Comparison of ENCODE assay signal across 8 cellular contexts in genomic region chr13:49240017-49240416, GRCh38. TPM values are rescaled to one million over a fixed set of nuclear protein-coding genes. Genes with fewer than 3 reads are reported as not detected.
DNase-seq lines count a peak whose midpoint lies in the region; ATAC-seq and TF ChIP-seq lines count a peak whose summit lies in the region.

No MANE protein-coding gene starts in this region.

- H3K4me3 ChIP-seq in H7 (ENCODE audit: insufficient read depth, low read depth, low read length) (no peak overlapping the region), epithelial cell of proximal tubule (ENCODE audit: low read depth, low read length) (no peak overlapping the region), smooth muscle cell (no peak overlapping the region)

- H3F3A ChIP-seq in smooth muscle cell (ENCODE audit: low read depth), result no peaks in the 10 kb centered on the region

- peaks cover 2% of the 10 kb centered on the region for H3K36me3 Mint-ChIP-seq in T-helper 17 cell (ENCODE audit: low read depth)

- no peaks in the 10 kb centered on the region for H4K20me1 ChIP-seq in smooth muscle cell (ENCODE audit: low read depth)

- no peak overlapping the region for H3K4me2 ChIP-seq in smooth muscle cell

- no peak overlapping the region for H3K27ac ChIP-seq in smooth muscle cell (ENCODE audit: low read depth)

- H3K27ac Mint-ChIP-seq in T-helper 17 cell, result no peak overlapping the region

- H2AFZ ChIP-seq in smooth muscle cell (ENCODE audit: low read depth), result no peak overlapping the region

- DNase-seq in Daoy (ENCODE audit: low read depth) (peak; percentile 21), H7 (peak; percentile 28), T-helper 17 cell (peak in 1 of 3 donors; percentile 18), epithelial cell of proximal tubule (ENCODE audit: low read depth) (no peak), smooth muscle cell (lab: John Stamatoyannopoulos, UW; ENCODE audit: unreplicated experiment) (no peak), NCI-H2107 treated with DMSO at 0.1 percent for 48 hours (lab: John Stamatoyannopoulos, UW; ENCODE audit: unreplicated experiment) (no peak), mesenteric fat pad (ENCODE audit: low spot score) (no peak)

- H3K4me3 Mint-ChIP-seq in T-helper 17 cell, result no peak overlapping the region

- TF ChIP-seq CTCF in epithelial cell of proximal tubule (conservative IDR thresholded peaks at IDR 0.05; ENCODE audit: low read depth, low read length) (peak; percentile 74), smooth muscle cell (IDR thresholded peaks at IDR 0.05; ENCODE audit: borderline replicate concordance, insufficient read depth, poor library complexity, severe bottlenecking) (peak; percentile 23)

- H3K27me3 ChIP-seq in H7 (ENCODE audit: control insufficient read depth, insufficient read depth, low read length) (no peaks in the 10 kb centered on the region), smooth muscle cell (ENCODE audit: low read depth) (peaks cover 1% of the 10 kb centered on the region)

- WGBS in smooth muscle cell (ENCODE audit: low lambda C conversion rate), result 34% methylated on average over 4 of the region's 4 CpGs

- no peaks in the 10 kb centered on the region for H3K4me1 ChIP-seq in smooth muscle cell (ENCODE audit: low read depth)

- H3K27me3 Mint-ChIP-seq in T-helper 17 cell, result peaks cover 19% of the 10 kb centered on the region

- H3K79me2 ChIP-seq in smooth muscle cell (ENCODE audit: low read depth), result no peaks in the 10 kb centered on the region

- H3K36me3 ChIP-seq in H7 (replicated peaks; ENCODE audit: control insufficient read depth, insufficient read depth, low read length) (no peaks in the 10 kb centered on the region), smooth muscle cell (ENCODE audit: low read depth) (no peaks in the 10 kb centered on the region)

- peaks cover 2% of the 10 kb centered on the region for H3K4me1 Mint-ChIP-seq in T-helper 17 cell

- H3K9me3 ChIP-seq in T-helper 17 cell (ENCODE audit: control insufficient read depth, low read length, poor library complexity, severe bottlenecking), result no peaks in the 10 kb centered on the region
- H3K9me3 ChIP-seq in smooth muscle cell (replicated peaks; ENCODE audit: low read depth), result no peaks in the 10 kb centered on the region

- no peak overlapping the region for H3K9ac ChIP-seq in smooth muscle cell (ENCODE audit: low read depth)

- ATAC-seq in T-helper 17 cell (peak; percentile 84), GM18519 (IDR thresholded peaks at IDR 0.05; ENCODE audit: low FRiP score, unreplicated experiment) (no peak)

RNA-seq across cellular contexts. Expression of gene CDADC1, which starts 7.7 kb away (rescaled TPM):
- total RNA-seq in Daoy (2014; rRNA removed; shearing (Covaris generic)), result 0.80 and 30.1 TPM in 2 replicates
- 1.0 and 2.5 TPM in 2 replicates for total RNA-seq in H7 (2014; rRNA removed; shearing (Covaris generic))
- total RNA-seq in T-helper 17 cell (10 to 100 TPM; 16.5 to 18.6 TPM), epithelial cell of proximal tubule (1.8 and 3.3 TPM in 2 replicates), smooth muscle cell (7.0 and 11.1 TPM in 2 replicates), mesenteric fat pad (12.3 TPM)
- polyA plus RNA-seq in smooth muscle cell, result 15.8 and 22.6 TPM in 2 replicates

RNA-seq across cellular contexts. Expression of gene MLNR, which starts 19.9 kb away (rescaled TPM):
- not detected in 2 replicates for total RNA-seq in Daoy (2014; rRNA removed; shearing (Covaris generic))
- total RNA-seq in H7 (2014; rRNA removed; shearing (Covaris generic)), result not detected in 2 replicates
- total RNA-seq in T-helper 17 cell (not detected), epithelial cell of proximal tubule (not detected in 2 replicates), smooth muscle cell (not detected in 2 replicates), mesenteric fat pad (not detected)
- polyA plus RNA-seq in smooth muscle cell, result not detected in 2 replicates

Comparison
In these comparisons a context has a peak if more than half of its experiments do, and no peak if none do; other contexts are left out.
1. DNase-seq: peak in Daoy (single experiment) and H7 (single experiment); none in epithelial cell of proximal tubule (single experiment), smooth muscle cell (single experiment), NCI-H2107 treated with DMSO at 0.1 percent for 48 hours (single experiment) and mesenteric fat pad (single experiment).